ENCODE assay signal across 1 cellular context in the genomic region with DNA sequence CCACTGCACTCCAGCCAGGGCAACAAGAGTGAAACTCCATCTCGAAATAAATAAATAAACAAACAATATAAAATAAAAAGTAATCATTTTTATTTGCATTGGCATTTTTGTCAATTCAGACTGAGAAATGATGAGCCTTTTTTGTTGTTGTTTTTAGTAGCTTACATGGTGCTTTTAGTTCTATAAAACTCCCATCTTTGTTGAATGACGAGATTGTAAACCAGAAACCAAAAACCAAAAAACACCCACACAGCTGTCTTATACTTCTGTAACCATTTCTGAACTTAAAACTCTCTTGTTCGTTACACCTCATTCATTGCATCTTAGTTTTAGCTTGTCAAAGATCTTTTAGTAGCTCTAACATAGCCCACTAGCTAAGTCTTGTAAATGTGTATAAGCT.
TF ChIP-seq lines count a peak whose summit lies in the region.

No MANE protein-coding gene starts in this region.

TF ChIP-seq in GM12878, 131 proteins besides CTCF, POLR2A, EP300 and RAD21:
- TF ChIP-seq BRCA1 (IDR thresholded peaks at IDR 0.05; ENCODE audit: low read depth, low read length) (no peak), FOXM1 (IDR thresholded peaks at IDR 0.05; ENCODE audit: low read depth, low read length) (peak; percentile 37; the same call in 1 of the 2 replicates), CREM (IDR thresholded peaks at IDR 0.05; ENCODE audit: low read depth) (peak; percentile 46; the same call in 1 of the 2 replicates), RUNX3 (IDR thresholded peaks at IDR 0.05; ENCODE audit: low read length) (peak; percentile 85), KDM1A (IDR thresholded peaks at IDR 0.05; ENCODE audit: borderline replicate concordance) (no peak), CBFB (IDR thresholded peaks at IDR 0.05; ENCODE audit: low read depth) (peak; percentile 56; the same call in 1 of the 2 replicates), NFIC (IDR thresholded peaks at IDR 0.05; ENCODE audit: low read depth, low read length) (peak; percentile 67; the same call in 1 of the 2 replicates), JUNB (IDR thresholded peaks at IDR 0.05) (peak; percentile 64)
- TF ChIP-seq, protein P1, sequence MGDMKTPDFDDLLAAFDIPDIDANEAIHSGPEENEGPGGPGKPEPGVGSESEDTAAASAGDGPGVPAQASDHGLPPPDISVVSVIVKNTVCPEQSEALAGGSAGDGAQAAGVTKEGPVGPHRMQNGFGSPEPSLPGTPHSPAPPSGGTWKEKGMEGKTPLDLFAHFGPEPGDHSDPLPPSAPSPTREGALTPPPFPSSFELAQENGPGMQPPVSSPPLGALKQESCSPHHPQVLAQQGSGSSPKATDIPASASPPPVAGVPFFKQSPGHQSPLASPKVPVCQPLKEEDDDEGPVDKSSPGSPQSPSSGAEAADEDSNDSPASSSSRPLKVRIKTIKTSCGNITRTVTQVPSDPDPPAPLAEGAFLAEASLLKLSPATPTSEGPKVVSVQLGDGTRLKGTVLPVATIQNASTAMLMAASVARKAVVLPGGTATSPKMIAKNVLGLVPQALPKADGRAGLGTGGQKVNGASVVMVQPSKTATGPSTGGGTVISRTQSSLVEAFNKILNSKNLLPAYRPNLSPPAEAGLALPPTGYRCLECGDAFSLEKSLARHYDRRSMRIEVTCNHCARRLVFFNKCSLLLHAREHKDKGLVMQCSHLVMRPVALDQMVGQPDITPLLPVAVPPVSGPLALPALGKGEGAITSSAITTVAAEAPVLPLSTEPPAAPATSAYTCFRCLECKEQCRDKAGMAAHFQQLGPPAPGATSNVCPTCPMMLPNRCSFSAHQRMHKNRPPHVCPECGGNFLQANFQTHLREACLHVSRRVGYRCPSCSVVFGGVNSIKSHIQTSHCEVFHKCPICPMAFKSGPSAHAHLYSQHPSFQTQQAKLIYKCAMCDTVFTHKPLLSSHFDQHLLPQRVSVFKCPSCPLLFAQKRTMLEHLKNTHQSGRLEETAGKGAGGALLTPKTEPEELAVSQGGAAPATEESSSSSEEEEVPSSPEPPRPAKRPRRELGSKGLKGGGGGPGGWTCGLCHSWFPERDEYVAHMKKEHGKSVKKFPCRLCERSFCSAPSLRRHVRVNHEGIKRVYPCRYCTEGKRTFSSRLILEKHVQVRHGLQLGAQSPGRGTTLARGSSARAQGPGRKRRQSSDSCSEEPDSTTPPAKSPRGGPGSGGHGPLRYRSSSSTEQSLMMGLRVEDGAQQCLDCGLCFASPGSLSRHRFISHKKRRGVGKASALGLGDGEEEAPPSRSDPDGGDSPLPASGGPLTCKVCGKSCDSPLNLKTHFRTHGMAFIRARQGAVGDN (IDR thresholded peaks at IDR 0.05): no peak
- TF ChIP-seq, protein P2, sequence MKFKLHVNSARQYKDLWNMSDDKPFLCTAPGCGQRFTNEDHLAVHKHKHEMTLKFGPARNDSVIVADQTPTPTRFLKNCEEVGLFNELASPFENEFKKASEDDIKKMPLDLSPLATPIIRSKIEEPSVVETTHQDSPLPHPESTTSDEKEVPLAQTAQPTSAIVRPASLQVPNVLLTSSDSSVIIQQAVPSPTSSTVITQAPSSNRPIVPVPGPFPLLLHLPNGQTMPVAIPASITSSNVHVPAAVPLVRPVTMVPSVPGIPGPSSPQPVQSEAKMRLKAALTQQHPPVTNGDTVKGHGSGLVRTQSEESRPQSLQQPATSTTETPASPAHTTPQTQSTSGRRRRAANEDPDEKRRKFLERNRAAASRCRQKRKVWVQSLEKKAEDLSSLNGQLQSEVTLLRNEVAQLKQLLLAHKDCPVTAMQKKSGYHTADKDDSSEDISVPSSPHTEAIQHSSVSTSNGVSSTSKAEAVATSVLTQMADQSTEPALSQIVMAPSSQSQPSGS (IDR thresholded peaks at IDR 0.05; ENCODE audit: low read length): peak; percentile 52; the same call in 1 of the 2 replicates
- TF ChIP-seq, protein P3, sequence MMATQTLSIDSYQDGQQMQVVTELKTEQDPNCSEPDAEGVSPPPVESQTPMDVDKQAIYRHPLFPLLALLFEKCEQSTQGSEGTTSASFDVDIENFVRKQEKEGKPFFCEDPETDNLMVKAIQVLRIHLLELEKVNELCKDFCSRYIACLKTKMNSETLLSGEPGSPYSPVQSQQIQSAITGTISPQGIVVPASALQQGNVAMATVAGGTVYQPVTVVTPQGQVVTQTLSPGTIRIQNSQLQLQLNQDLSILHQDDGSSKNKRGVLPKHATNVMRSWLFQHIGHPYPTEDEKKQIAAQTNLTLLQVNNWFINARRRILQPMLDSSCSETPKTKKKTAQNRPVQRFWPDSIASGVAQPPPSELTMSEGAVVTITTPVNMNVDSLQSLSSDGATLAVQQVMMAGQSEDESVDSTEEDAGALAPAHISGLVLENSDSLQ (IDR thresholded peaks at IDR 0.05): no peak
